Comparison of ENCODE assay signal across 1 cellular context in genomic region chr6:152110878-152111820, GRCh38.
TF ChIP-seq lines count a peak whose summit lies in the region.

No MANE protein-coding gene starts in this region.

TF ChIP-seq in HepG2, 621 proteins besides CTCF, POLR2A, EP300 and RAD21 (continued from another document):
- peak; percentile 22; the same call in 1 of the 2 replicates for TF ChIP-seq ZNF687 (CRISPR knock-in tag; IDR thresholded peaks at IDR 0.05)
- 0 out of 2 replicates have a peak, but pooled peaks have one; percentile 27 for TF ChIP-seq ZNF572 (CRISPR knock-in tag; IDR thresholded peaks at IDR 0.05)
- TF ChIP-seq RFXANK (CRISPR knock-in tag; IDR thresholded peaks at IDR 0.05), result no peak
- no peak for TF ChIP-seq REL (CRISPR knock-in tag; conservative IDR thresholded peaks at IDR 0.05)
- TF ChIP-seq HNRNPL (IDR thresholded peaks at IDR 0.05; ENCODE audit: low read depth, low read length), result 0 out of 2 replicates have a peak, but pooled peaks have one; percentile 34
- no peak for TF ChIP-seq TBL1XR1 (IDR thresholded peaks at IDR 0.05; ENCODE audit: borderline replicate concordance, low read length, partially characterized antibody)
TF ChIP-seq in HepG2: peak in this region for 6.
